Comparison of ENCODE assay signal across 8 cellular contexts in genomic region chr3:105869982-105870381, GRCh38. TPM values are rescaled to one million over a fixed set of nuclear protein-coding genes. Genes with fewer than 3 reads are reported as not detected.
A peak's percentile ranks its signal among the peaks of the same experiment; 100 is the strongest.
DNase-seq lines count a peak whose midpoint lies in the region; ATAC-seq, FAIRE-seq and TF ChIP-seq lines count a peak whose summit lies in the region.

No MANE protein-coding gene starts in this region.

- H3K4me3 ChIP-seq in kidney (ENCODE audit: low read length in 2 of 2) (peak overlapping the region; percentile 80 to 86), suprapubic skin (peak overlapping the region; percentile 72)

- no peaks in the 10 kb centered on the region for H3K27me3 Mint-ChIP-seq in T-helper 1 cell treated with Interleukin-12 subunit alpha and Interleukin-12 subunit beta and Interleukin-4 antibody, amounts not matched to agents 30 μg/mL and 1 μg/mL, for 36 hours (ENCODE audit: low read depth)
- no peaks in the 10 kb centered on the region for H3K27me3 Mint-ChIP-seq in activated T-helper 2 cell treated with anti-CD3 and anti-CD28 coated beads, Interferon-gamma antibody, Interleukin-2, Interleukin-4, amounts not matched to agents 10 μg/mL and 5 μg/mL and 100 μg/mL, durations not matched to agents 14 hours and 24 hours and 36 hours (ENCODE audit: low read depth)

- peak overlapping the region; percentile 52 for H3K27ac Mint-ChIP-seq in T-helper 1 cell treated with Interleukin-12 subunit alpha and Interleukin-12 subunit beta and Interleukin-4 antibody, amounts not matched to agents 30 μg/mL and 1 μg/mL, for 36 hours
- no peak overlapping the region for H3K27ac Mint-ChIP-seq in activated T-helper 2 cell treated with anti-CD3 and anti-CD28 coated beads, Interferon-gamma antibody, Interleukin-2, Interleukin-4, amounts not matched to agents 10 μg/mL and 5 μg/mL and 100 μg/mL, durations not matched to agents 14 hours and 24 hours and 36 hours

- H3K4me3 Mint-ChIP-seq in T-helper 1 cell treated with Interleukin-12 subunit alpha and Interleukin-12 subunit beta and Interleukin-4 antibody, amounts not matched to agents 30 μg/mL and 1 μg/mL, for 36 hours, result peak overlapping the region; percentile 96
- H3K4me3 Mint-ChIP-seq in activated T-helper 2 cell treated with anti-CD3 and anti-CD28 coated beads, Interferon-gamma antibody, Interleukin-2, Interleukin-4, amounts not matched to agents 10 μg/mL and 5 μg/mL and 100 μg/mL, durations not matched to agents 14 hours and 24 hours and 36 hours (ENCODE audit: low read depth), result peak overlapping the region; percentile 89

- intact Hi-C loops in activated T-helper 2 cell treated with anti-CD3 and anti-CD28 coated beads, Interferon-gamma antibody, Interleukin-2, Interleukin-4, amounts not matched to agents 10 μg/mL and 5 μg/mL and 100 μg/mL, durations not matched to agents 14 hours and 24 hours and 36 hours (cut with micrococcal nuclease), result loop anchor here (1.0 to 5.0 kb wide), 10 partner anchors 7 to 737 kb away; no protein-coding TSS in a partner anchor
- intact Hi-C loops in kidney (cut with DNase I), result no loop called here

- H3K36me3 Mint-ChIP-seq in T-helper 1 cell treated with Interleukin-12 subunit alpha and Interleukin-12 subunit beta and Interleukin-4 antibody, amounts not matched to agents 30 μg/mL and 1 μg/mL, for 36 hours (ENCODE audit: low read depth), result peaks cover 25% of the 10 kb centered on the region
- peaks cover 32% of the 10 kb centered on the region for H3K36me3 Mint-ChIP-seq in activated T-helper 2 cell treated with anti-CD3 and anti-CD28 coated beads, Interferon-gamma antibody, Interleukin-2, Interleukin-4, amounts not matched to agents 10 μg/mL and 5 μg/mL and 100 μg/mL, durations not matched to agents 14 hours and 24 hours and 36 hours (ENCODE audit: low read depth)

- FAIRE-seq in kidney (lab: Jason Lieb, UNC), result no peak

- no peak for TF ChIP-seq POLR2A in suprapubic skin (IDR thresholded peaks at IDR 0.05)

- no peaks in the 10 kb centered on the region for H3K9me3 Mint-ChIP-seq in T-helper 1 cell treated with Interleukin-12 subunit alpha and Interleukin-12 subunit beta and Interleukin-4 antibody, amounts not matched to agents 30 μg/mL and 1 μg/mL, for 36 hours
- H3K9me3 Mint-ChIP-seq in activated T-helper 2 cell treated with anti-CD3 and anti-CD28 coated beads, Interferon-gamma antibody, Interleukin-2, Interleukin-4, amounts not matched to agents 10 μg/mL and 5 μg/mL and 100 μg/mL, durations not matched to agents 14 hours and 24 hours and 36 hours, result no peaks in the 10 kb centered on the region

- H3K9ac ChIP-seq in kidney (ENCODE audit: low read length in 2 of 2), result peak overlapping the region; percentile 28 to 62

- H3K27ac ChIP-seq in kidney (ENCODE audit: low read depth in 2 of 2, low read length in 2 of 2), result peak overlapping the region; percentile 79 to 92
- peak overlapping the region; percentile 96 for H3K27ac ChIP-seq in suprapubic skin

- H3K36me3 ChIP-seq in kidney (ENCODE audit: control insufficient read depth in 1 of 2, insufficient read depth in 2 of 2, low read length in 2 of 2), result no peaks in the 10 kb centered on the region
- H3K36me3 ChIP-seq in suprapubic skin, result no peaks in the 10 kb centered on the region

- peaks cover 26% of the 10 kb centered on the region for H3K4me1 Mint-ChIP-seq in T-helper 1 cell treated with Interleukin-12 subunit alpha and Interleukin-12 subunit beta and Interleukin-4 antibody, amounts not matched to agents 30 μg/mL and 1 μg/mL, for 36 hours (ENCODE audit: low read depth)
- H3K4me1 Mint-ChIP-seq in activated T-helper 2 cell treated with anti-CD3 and anti-CD28 coated beads, Interferon-gamma antibody, Interleukin-2, Interleukin-4, amounts not matched to agents 10 μg/mL and 5 μg/mL and 100 μg/mL, durations not matched to agents 14 hours and 24 hours and 36 hours (ENCODE audit: low read depth), result peaks cover 21% of the 10 kb centered on the region

- ATAC-seq in GM19324 (IDR thresholded peaks at IDR 0.05; ENCODE audit: low FRiP score, unreplicated experiment), result no peak

- H3K9me3 ChIP-seq in kidney (ENCODE audit: control insufficient read depth in 1 of 2, low read length in 2 of 2) (no peaks in the 10 kb centered on the region), suprapubic skin (no peaks in the 10 kb centered on the region)

- TF ChIP-seq EP300 in suprapubic skin (IDR thresholded peaks at IDR 0.05), result no peak

- DNase-seq in T-helper 1 cell (no peak), kidney (no peak), suprapubic skin (ENCODE audit: low spot score in 2 of 2) (no peak), Kasumi-1 (lab: John Stamatoyannopoulos, UW) (no peak)
- no peak for DNase-seq in activated T-helper 2 cell treated with anti-CD3 and anti-CD28 coated beads, Interferon-gamma antibody, Interleukin-2, Interleukin-4, amounts not matched to agents 10 μg/mL and 5 μg/mL and 100 μg/mL, durations not matched to agents 14 hours and 24 hours and 36 hours (ENCODE audit: low spot score)
- no peak for DNase-seq in NK-92 treated with Interleukin-12 subunit alpha and Interleukin-12 subunit beta, amount 100 ng/mL, for 24 hours (lab: John Stamatoyannopoulos, UW)

- no peak for TF ChIP-seq CTCF in kidney (IDR thresholded peaks at IDR 0.05; ENCODE audit: borderline replicate concordance, extremely low read depth, insufficient read depth)
- no peak for TF ChIP-seq CTCF in suprapubic skin (IDR thresholded peaks at IDR 0.05)

- WGBS in suprapubic skin, result 44% methylated on average over 3 of the region's 3 CpGs

- no peaks in the 10 kb centered on the region for H3K27me3 ChIP-seq in suprapubic skin

- H3K4me1 ChIP-seq in kidney (ENCODE audit: control insufficient read depth in 1 of 2, insufficient read depth in 1 of 2, low read depth in 1 of 2, low read length in 2 of 2) (peaks cover 0 to 7% of the 10 kb centered on the region in 2 donors), suprapubic skin (peaks cover 27% of the 10 kb centered on the region)

RNA-seq across cellular contexts. Expression of gene CBLB, which starts 1.2 kb away (rescaled TPM):
- total RNA-seq in activated T-helper 2 cell treated with anti-CD3 and anti-CD28 coated beads, Interferon-gamma antibody, Interleukin-2, Interleukin-4, amounts not matched to agents 10 μg/mL and 5 μg/mL and 100 μg/mL, durations not matched to agents 14 hours and 24 hours and 36 hours, result 146 and 152 TPM in 2 replicates
- total RNA-seq in kidney, result 48.4 TPM
- polyA plus RNA-seq in kidney (ENCODE audit: insufficient read depth, low read depth, low replicate concordance), result 7.7 TPM
- total RNA-seq in suprapubic skin, result 10 to 100 TPM; 16.8 to 43.8 (median 25.2) TPM
